Comparison of ENCODE assay signal across 23 cellular contexts in genomic region chr5:146124580-146124979, GRCh38. TPM values are rescaled to one million over a fixed set of nuclear protein-coding genes. Genes with fewer than 3 reads are reported as not detected.
A peak's percentile ranks its signal among the peaks of the same experiment; 100 is the strongest.
DNase-seq lines count a peak whose midpoint lies in the region; ATAC-seq, FAIRE-seq and TF ChIP-seq lines count a peak whose summit lies in the region.
"Had no signal": no experiment of that assay in that cellular context is flagged by ENCODE, and none has a peak within 500 bp of the region (broad histone marks: within the 10 kb centered on the region; RNA-seq: fewer than 3 reads in every experiment).

No MANE protein-coding gene starts in this region.

- H3K79me2 ChIP-seq in HepG2 (ENCODE audit: insufficient read depth, low read length) (no peaks in the 10 kb centered on the region), K562 (ENCODE audit: control insufficient read depth, insufficient read depth, low read length) (no peaks in the 10 kb centered on the region)

- ATAC-seq in HepG2 (no peak), right lobe of liver (no peak), K562 (no peak)
- ATAC-seq: HCT116 had no signal

- H4K20me1 ChIP-seq in HepG2 (ENCODE audit: insufficient read depth, low read length) (no peaks in the 10 kb centered on the region), K562 (replicated peaks; ENCODE audit: control insufficient read depth, insufficient read depth, low read length) (no peaks in the 10 kb centered on the region)

- in situ Hi-C loops in HepG2 (cut with HindIII; ENCODE audit: extremely low pct_ligation_motif_present, low pct_unique_long_range_greater_than_20kb) (no loop called here), K562 (cut with MboI) (no loop called here)

- TF ChIP-seq EP300 in HepG2 (IDR thresholded peaks at IDR 0.05; ENCODE audit: low read depth in 2 of 2, low read length in 2 of 2): no peak
- no peak for TF ChIP-seq EP300 in HepG2 (CRISPR knock-in tag; IDR thresholded peaks at IDR 0.05; ENCODE audit: borderline replicate concordance)
- TF ChIP-seq EP300 in K562 (IDR thresholded peaks at IDR 0.05; ENCODE audit: low read length): no peak

- H3K4me1 ChIP-seq in HepG2 (ENCODE audit: insufficient read depth, low read length): peaks cover 11% of the 10 kb centered on the region
- H3K4me1 ChIP-seq in right lobe of liver: no peaks in the 10 kb centered on the region
- no peaks in the 10 kb centered on the region for H3K4me1 ChIP-seq in K562 (replicated peaks in 1 of 2; ENCODE audit: control insufficient read depth in 2 of 2, insufficient read depth in 2 of 2, low read length in 2 of 2)
- H3K4me1 ChIP-seq: BE2C; BLaER1 treated with 17β-estradiol and CSF1 and Interleukin-3, amounts not matched to agents 10 nM and 100 nM had no signal

- no peak for TF ChIP-seq RAD21 in HepG2 (CRISPR knock-in tag; IDR thresholded peaks at IDR 0.05)
- TF ChIP-seq RAD21 in K562 (CRISPR knock-in tag; conservative IDR thresholded peaks at IDR 0.05 in 1 of 2, IDR thresholded peaks at IDR 0.05 in 1 of 2): no peak

- intact Hi-C loops in HepG2 (cut with micrococcal nuclease; ENCODE audit: unreplicated experiment) (no loop called here), right lobe of liver (cut with DNase I) (no loop called here), K562 (cut with micrococcal nuclease) (no loop called here)

- TF ChIP-seq POLR2A in HepG2 (IDR thresholded peaks at IDR 0.05; ENCODE audit: insufficient read depth in 1 of 2, low read depth in 2 of 2, low read length in 2 of 2) (no peak), right lobe of liver (IDR thresholded peaks at IDR 0.05) (no peak), K562 (conservative IDR thresholded peaks at IDR 0.05) (no peak)

- no peak overlapping the region for H3K9ac ChIP-seq in HepG2 (ENCODE audit: insufficient read depth, low read depth, low read length)
- H3K9ac ChIP-seq in K562 (ENCODE audit: insufficient read depth in 1 of 2, low read depth in 2 of 2, low read length in 2 of 2): no peak overlapping the region
- H3K9ac ChIP-seq: BLaER1 treated with 17β-estradiol and CSF1 and Interleukin-3, amounts not matched to agents 10 nM and 100 nM; GM23248 had no signal

- TF ChIP-seq CTCF in HepG2 (CRISPR knock-in tag; IDR thresholded peaks at IDR 0.05) (no peak), right lobe of liver (IDR thresholded peaks at IDR 0.05) (no peak), K562 (IDR thresholded peaks at IDR 0.05 in 2 of 3, conservative IDR thresholded peaks at IDR 0.05 in 1 of 3; ENCODE audit: insufficient read depth in 2 of 3, low read depth in 1 of 3, low read length in 3 of 3) (no peak)

- H3K27me3 ChIP-seq in HepG2 (ENCODE audit: control insufficient read depth in 1 of 2, insufficient read depth in 2 of 2, low read length in 2 of 2) (no peaks in the 10 kb centered on the region), right lobe of liver (no peaks in the 10 kb centered on the region), K562 (ENCODE audit: control insufficient read depth in 2 of 2, insufficient read depth in 2 of 2, low read length in 2 of 2) (no peaks in the 10 kb centered on the region)
- H3K27me3 ChIP-seq: BE2C; BLaER1 treated with 17β-estradiol and CSF1 and Interleukin-3, amounts not matched to agents 10 nM and 100 nM had no signal

- WGBS in HepG2 (ENCODE audit: low lambda C conversion rate): 93% methylated on average over 2 of the region's 2 CpGs
- WGBS in right lobe of liver (ENCODE audit: insufficient coverage, low coverage, low lambda C conversion rate, missing lambda C conversion rate): 74% methylated on average over 2 of the region's 2 CpGs
- 87% methylated on average over 2 of the region's 2 CpGs for WGBS in K562 (ENCODE audit: insufficient coverage, low coverage, missing lambda C conversion rate)

- H3K36me3 ChIP-seq in HepG2 (replicated peaks in 1 of 2; ENCODE audit: control insufficient read depth in 1 of 2, insufficient read depth in 2 of 2, low read length in 2 of 2) (peaks cover 9 to 80% of the 10 kb centered on the region in 2 experiments), right lobe of liver (peaks cover 8 to 66% (median 34%) of the 10 kb centered on the region in 4 donors), K562 (ENCODE audit: control insufficient read depth, insufficient read depth, low read length) (peaks cover 99% of the 10 kb centered on the region)

- BruUV-seq in HepG2 (replicated peaks; lab: Mats Ljungman, UMichigan) (no TSS peak), K562 (replicated peaks; lab: Mats Ljungman, UMichigan) (no TSS peak)

- H2AFZ ChIP-seq in HepG2 (ENCODE audit: low read length) (no peak overlapping the region), K562 (ENCODE audit: low read depth, low read length) (no peak overlapping the region)
- H2AFZ ChIP-seq: GM23248 had no signal

- H3K4me2 ChIP-seq in HepG2 (ENCODE audit: low read depth, low read length) (no peak overlapping the region), K562 (ENCODE audit: insufficient read depth, low read length) (no peak overlapping the region)
- H3K4me2 ChIP-seq: BLaER1 treated with 17β-estradiol and CSF1 and Interleukin-3, amounts not matched to agents 10 nM and 100 nM had no signal

- POLR2A ChIA-PET in HepG2 (lab: Yijun Ruan, JAX) (no interaction called here), K562 (lab: Yijun Ruan, JAX) (no interaction called here)

- no peak overlapping the region for H3K4me3 ChIP-seq in HepG2 (replicated peaks in 1 of 3; ENCODE audit: insufficient read depth in 1 of 3, low read depth in 2 of 3, low read length in 3 of 3)
- no peak overlapping the region for H3K4me3 ChIP-seq in right lobe of liver
- H3K4me3 ChIP-seq in K562: no peak overlapping the region
- H3K4me3 ChIP-seq: BLaER1 treated with 17β-estradiol and CSF1 and Interleukin-3, amounts not matched to agents 10 nM and 100 nM; GM23248 had no signal

- CTCF ChIA-PET in HepG2 (lab: Yijun Ruan, JAX; ENCODE audit: low intra/inter-chr PET ratio, low total read pairs): no interaction called here
- CTCF ChIA-PET in K562 (lab: Yijun Ruan, JAX; ENCODE audit: low intra/inter-chr PET ratio): no interaction called here

- no peaks in the 10 kb centered on the region for H3K9me1 ChIP-seq in K562 (ENCODE audit: control insufficient read depth, insufficient read depth, low read length)

- no peak overlapping the region for H3K27ac ChIP-seq in HepG2 (ENCODE audit: extremely low read length, insufficient read depth, low read length)
- no peak overlapping the region for H3K27ac ChIP-seq in right lobe of liver
- H3K27ac ChIP-seq in K562 (ENCODE audit: extremely low read depth, low read depth, low read length): no peak overlapping the region
- H3K27ac ChIP-seq: 22Rv1; BLaER1 treated with 17β-estradiol and CSF1 and Interleukin-3, amounts not matched to agents 10 nM and 100 nM; GM23248 had no signal

- FAIRE-seq in HepG2 (lab: Jason Lieb, UNC): no peak
- FAIRE-seq in K562 (lab: Jason Lieb, UNC): no peak
- FAIRE-seq: A204.1, GM12892, H1 had no signal

- DNase-seq in HepG2 (ENCODE audit: low spot score): no peak
- DNase-seq in right lobe of liver: no peak
- DNase-seq in NCI-H526 treated with DMSO at 0.1 percent for 48 hours (lab: John Stamatoyannopoulos, UW): peak; percentile 58
- DNase-seq in K562 (ENCODE audit: extremely low read depth in 1 of 4, low spot score in 3 of 4): no peak
- DNase-seq in NCI-H2196 (lab: John Stamatoyannopoulos, UW; ENCODE audit: unreplicated experiment): no peak
- no peak for DNase-seq in C1 segment of cervical spinal cord (lab: John Stamatoyannopoulos, UW)
- DNase-seq: ACHN; AML-193; BE2C; Calu3; CD4-positive, alpha-beta memory T cell; COR-L47; DMS53; DMS79 treated with DMSO at 0.1 percent for 48 hours; GM23248; H7 had no signal

- H3K9me3 ChIP-seq in HepG2 (ENCODE audit: low read length) (no peaks in the 10 kb centered on the region), right lobe of liver (no peaks in the 10 kb centered on the region), K562 (replicated peaks; ENCODE audit: control insufficient read depth, insufficient read depth, low read depth, low read length) (no peaks in the 10 kb centered on the region)
- H3K9me3 ChIP-seq: BE2C had no signal

RNA-seq across cellular contexts. Expression of gene PLAC8L1, which starts 19.2 kb away (rescaled TPM):
- total RNA-seq in HepG2 (2016; rRNA removed; fragmentation: Illumina TruSeq; extraction: Trizol): not detected in 2 replicates
- total RNA-seq in HepG2 (2016; cell fraction: cytosol; rRNA removed; fragmentation: Illumina TruSeq; extraction: Trizol; ENCODE audit: low read depth): not detected in 2 replicates
- total RNA-seq in HepG2 (2016; cell fraction: insoluble cytoplasmic fraction; rRNA removed; fragmentation: Illumina TruSeq; extraction: Trizol): not detected in 2 replicates
- total RNA-seq in HepG2 (2016; cell fraction: membrane; rRNA removed; fragmentation: Illumina TruSeq; extraction: Trizol): not detected in 2 replicates
- total RNA-seq in HepG2 (2016; cell fraction: nucleus; rRNA removed; fragmentation: Illumina TruSeq; extraction: Trizol): 0.71 TPM in 1 of 2 replicates, not detected in the other
- polyA plus RNA-seq in HepG2 (2011; rRNA removed): 0.29 and 0.44 TPM in 2 replicates
- 0.13 and 0.21 TPM in 2 replicates for polyA plus RNA-seq in HepG2 (2011; cell fraction: cytosol; rRNA removed)
- 2.1 and 2.5 TPM in 2 replicates for polyA plus RNA-seq in HepG2 (2011; cell fraction: nucleus; rRNA removed)
- polyA plus RNA-seq in HepG2 (2012): 0.52 and 1.0 TPM in 2 replicates
- not detected in 2 replicates for polyA plus RNA-seq in HepG2 (2016; cell fraction: cytosol; fragmentation: Illumina TruSeq; extraction: Trizol; ENCODE audit: low read depth)
- not detected in 2 replicates for polyA plus RNA-seq in HepG2 (2016; cell fraction: insoluble cytoplasmic fraction; fragmentation: Illumina TruSeq; extraction: Trizol; ENCODE audit: low read depth)
- not detected in 2 replicates for polyA plus RNA-seq in HepG2 (2016; cell fraction: membrane; fragmentation: Illumina TruSeq; extraction: Trizol; ENCODE audit: low read depth)
- 1.8 TPM in 1 of 2 replicates, not detected in the other for polyA plus RNA-seq in HepG2 (2016; cell fraction: nucleus; fragmentation: Illumina TruSeq; extraction: Trizol; ENCODE audit: insufficient read depth, low read depth)
- 0.54 TPM in 1 of 2 replicates, not detected in the other for polyA minus RNA-seq in HepG2 (2011; rRNA and poly(A)+ RNA removed; ENCODE audit: low replicate concordance)
- polyA minus RNA-seq in HepG2 (2011; cell fraction: cytosol; rRNA and poly(A)+ RNA removed): not detected in 2 replicates
- 0.87 TPM in 1 of 2 replicates, not detected in the other for polyA minus RNA-seq in HepG2 (2011; cell fraction: nucleus; rRNA and poly(A)+ RNA removed)
- not detected for total RNA-seq in right lobe of liver
- 0.97 TPM in 1 of 2 replicates, not detected in the other for total RNA-seq in K562 (2011; cell fraction: chromatin; rRNA removed; ENCODE audit: low replicate concordance)
- total RNA-seq in K562 (2011; cell fraction: nucleolus; rRNA removed): not detected in 2 replicates
- 0.73 TPM in 1 of 2 replicates, not detected in the other for total RNA-seq in K562 (2011; cell fraction: nucleoplasm; rRNA removed)
- not detected in 2 replicates for total RNA-seq in K562 (2014; rRNA removed)
- 0.25 TPM in 1 of 2 replicates, not detected in the other for total RNA-seq in K562 (2014; rRNA removed; fragmentation: Illumina TruSeq; extraction: Trizol)
- not detected in 2 replicates for total RNA-seq in K562 (2015; rRNA removed; fragmentation: Illumina TruSeq; extraction: Trizol)
- total RNA-seq in K562 (2021): 0.27 TPM in 1 of 2 replicates, not detected in the other
- polyA plus RNA-seq in K562 (2011; rRNA removed): 0.36 and 0.76 TPM in 2 replicates
- 0.52 TPM in 1 of 2 replicates, not detected in the other for polyA plus RNA-seq in K562 (2011; cell fraction: cytosol; rRNA removed)
- polyA plus RNA-seq in K562 (2011; cell fraction: nucleus; rRNA removed): 1.1 and 1.8 TPM in 2 replicates
- polyA plus RNA-seq in K562 (2012): 0.18 TPM in 1 of 2 replicates, not detected in the other
- 0.43 TPM in 1 of 2 replicates, not detected in the other for polyA plus RNA-seq in K562 (2014; fragmentation: Illumina TruSeq; extraction: Trizol)
- polyA plus RNA-seq in K562 (2014; fragmentation: Nextera tagmentation; extraction: Ambion mirVana): under 1 TPM; 0.10 to 0.17 TPM
- not detected in 2 replicates for polyA plus RNA-seq in K562 (2014; rRNA removed)
- polyA minus RNA-seq in K562 (2011; rRNA and poly(A)+ RNA removed): not detected in 2 replicates
- polyA minus RNA-seq in K562 (2011; cell fraction: cytosol; rRNA and poly(A)+ RNA removed): not detected in 2 replicates
- 0.67 TPM in 1 of 2 replicates, not detected in the other for polyA minus RNA-seq in K562 (2011; cell fraction: nucleus; rRNA and poly(A)+ RNA removed)
- total RNA-seq: G401, H1 had no signal
- polyA plus RNA-seq: CD4-positive, alpha-beta memory T cell had no signal

RNA-seq across cellular contexts. Expression of gene LARS1, which starts 57.9 kb away (rescaled TPM):
- total RNA-seq in HepG2 (2016; rRNA removed; fragmentation: Illumina TruSeq; extraction: Trizol): 96.5 and 140 TPM in 2 replicates
- total RNA-seq in HepG2 (2016; cell fraction: cytosol; rRNA removed; fragmentation: Illumina TruSeq; extraction: Trizol; ENCODE audit: low read depth): 12.2 and 15.2 TPM in 2 replicates
- 99.3 and 136 TPM in 2 replicates for total RNA-seq in HepG2 (2016; cell fraction: insoluble cytoplasmic fraction; rRNA removed; fragmentation: Illumina TruSeq; extraction: Trizol)
- total RNA-seq in HepG2 (2016; cell fraction: membrane; rRNA removed; fragmentation: Illumina TruSeq; extraction: Trizol): 30.1 and 37.1 TPM in 2 replicates
- total RNA-seq in HepG2 (2016; cell fraction: nucleus; rRNA removed; fragmentation: Illumina TruSeq; extraction: Trizol): 102 and 112 TPM in 2 replicates
- polyA plus RNA-seq in HepG2 (2011; rRNA removed): 21.2 and 21.8 TPM in 2 replicates
- polyA plus RNA-seq in HepG2 (2011; cell fraction: cytosol; rRNA removed): 7.5 and 12.4 TPM in 2 replicates
- 29.9 and 36.2 TPM in 2 replicates for polyA plus RNA-seq in HepG2 (2011; cell fraction: nucleus; rRNA removed)
- polyA plus RNA-seq in HepG2 (2012): 68.9 and 88.6 TPM in 2 replicates
- 5.8 and 6.1 TPM in 2 replicates for polyA plus RNA-seq in HepG2 (2016; cell fraction: cytosol; fragmentation: Illumina TruSeq; extraction: Trizol; ENCODE audit: low read depth)
- polyA plus RNA-seq in HepG2 (2016; cell fraction: insoluble cytoplasmic fraction; fragmentation: Illumina TruSeq; extraction: Trizol; ENCODE audit: low read depth): 76.4 and 84.5 TPM in 2 replicates
- polyA plus RNA-seq in HepG2 (2016; cell fraction: membrane; fragmentation: Illumina TruSeq; extraction: Trizol; ENCODE audit: low read depth): 15.5 TPM in 2 replicates
- 119 and 123 TPM in 2 replicates for polyA plus RNA-seq in HepG2 (2016; cell fraction: nucleus; fragmentation: Illumina TruSeq; extraction: Trizol; ENCODE audit: insufficient read depth, low read depth)
- polyA minus RNA-seq in HepG2 (2011; rRNA and poly(A)+ RNA removed; ENCODE audit: low replicate concordance): 42.7 and 58.6 TPM in 2 replicates
- 30.7 and 38.8 TPM in 2 replicates for polyA minus RNA-seq in HepG2 (2011; cell fraction: cytosol; rRNA and poly(A)+ RNA removed)
- 88.7 and 106 TPM in 2 replicates for polyA minus RNA-seq in HepG2 (2011; cell fraction: nucleus; rRNA and poly(A)+ RNA removed)
- 10 to 100 TPM; 17.6 to 35.3 (median 27.6) TPM for total RNA-seq in right lobe of liver
- 168 and 624 TPM in 2 replicates for total RNA-seq in K562 (2011; cell fraction: chromatin; rRNA removed; ENCODE audit: low replicate concordance)
- 53.9 and 70.5 TPM in 2 replicates for total RNA-seq in K562 (2011; cell fraction: nucleolus; rRNA removed)
- total RNA-seq in K562 (2011; cell fraction: nucleoplasm; rRNA removed): 141 and 178 TPM in 2 replicates
- total RNA-seq in K562 (2014; rRNA removed): 122 and 125 TPM in 2 replicates
- total RNA-seq in K562 (2014; rRNA removed; fragmentation: Illumina TruSeq; extraction: Trizol): 216 and 249 TPM in 2 replicates
- 149 and 164 TPM in 2 replicates for total RNA-seq in K562 (2015; rRNA removed; fragmentation: Illumina TruSeq; extraction: Trizol)
- total RNA-seq in K562 (2021): 159 and 162 TPM in 2 replicates
- 62.2 and 66.8 TPM in 2 replicates for polyA plus RNA-seq in K562 (2011; rRNA removed)
- 15.1 and 43.3 TPM in 2 replicates for polyA plus RNA-seq in K562 (2011; cell fraction: cytosol; rRNA removed)
- polyA plus RNA-seq in K562 (2011; cell fraction: nucleus; rRNA removed): 63.3 and 92.7 TPM in 2 replicates
- polyA plus RNA-seq in K562 (2012): 152 and 158 TPM in 2 replicates
- polyA plus RNA-seq in K562 (2014; fragmentation: Illumina TruSeq; extraction: Trizol): 151 and 187 TPM in 2 replicates
- 100 to 1,000 TPM; 132 to 135 TPM for polyA plus RNA-seq in K562 (2014; fragmentation: Nextera tagmentation; extraction: Ambion mirVana)
- polyA plus RNA-seq in K562 (2014; rRNA removed): 111 and 112 TPM in 2 replicates
- 143 and 238 TPM in 2 replicates for polyA minus RNA-seq in K562 (2011; rRNA and poly(A)+ RNA removed)
- polyA minus RNA-seq in K562 (2011; cell fraction: cytosol; rRNA and poly(A)+ RNA removed): 66.3 and 108 TPM in 2 replicates
- polyA minus RNA-seq in K562 (2011; cell fraction: nucleus; rRNA and poly(A)+ RNA removed): 50.4 and 137 TPM in 2 replicates

Comparison
In these comparisons a context has a peak if more than half of its experiments do, and no peak if none do; other contexts are left out.
1. Of the 241 proteins assayed by ChIP-seq in both HepG2 and K562: peak only in HepG2: none; only in K562: MAFG; in both: MAFF and MAFK; in neither: 238.